In the genomic region with DNA sequence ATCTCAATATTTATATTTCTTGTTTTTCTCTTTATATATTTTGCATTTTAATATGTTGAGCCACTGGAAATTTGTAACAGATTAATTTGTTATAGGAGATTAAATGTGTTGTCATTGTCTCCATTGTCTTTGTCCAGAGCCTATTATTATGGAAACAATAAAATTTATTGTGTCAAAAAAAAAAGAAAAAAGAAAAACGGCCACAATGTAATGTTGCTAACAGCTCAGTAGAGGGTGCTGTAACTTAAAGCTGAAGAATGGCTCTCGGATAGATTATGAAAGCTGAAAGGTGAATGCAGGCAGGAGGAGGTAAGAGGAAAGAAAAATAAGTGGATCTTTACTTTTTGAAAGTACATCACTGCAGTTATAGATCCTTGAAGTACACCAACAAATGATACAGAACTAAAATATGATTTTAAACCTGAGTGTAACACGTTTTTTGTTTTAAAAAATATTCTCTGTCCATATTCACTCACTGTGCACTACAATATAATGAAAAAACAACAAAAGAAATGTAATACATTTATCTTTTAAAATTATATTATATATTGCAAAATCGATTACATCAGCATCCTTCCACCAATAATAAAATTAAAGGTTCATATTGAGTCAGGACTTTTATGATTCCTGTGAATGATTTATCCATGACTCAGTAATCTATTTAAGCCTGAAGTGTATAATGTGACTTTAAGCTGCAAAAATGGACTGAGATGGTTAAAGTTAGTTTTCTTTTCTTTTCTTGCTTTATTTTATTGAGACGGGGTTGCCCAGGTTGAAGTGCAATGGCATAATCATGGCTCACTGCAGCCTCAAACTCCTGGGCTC, we compare ENCODE assay signal across 8 cellular contexts. TPM values are rescaled to one million over a fixed set of nuclear protein-coding genes. Genes with fewer than 3 reads are reported as not detected.
A peak's percentile ranks its signal among the peaks of the same experiment; 100 is the strongest.
DNase-seq lines count a peak whose midpoint lies in the region; ATAC-seq and TF ChIP-seq lines count a peak whose summit lies in the region.
"Not testable (repeated sequence)": the region's sequence is repeated elsewhere in the genome, so short reads cannot be mapped to it uniquely, and the experiment has no call there.

No MANE protein-coding gene starts in this region.

- CTCF ChIA-PET in activated B cell treated with CpG ODN at 0.5 μM for 24 hours (lab: Charles Lee): interaction anchor here (1.1 kb wide), 1 partner anchor 346 kb away, joined by 4 read pairs; no protein-coding TSS in a partner anchor

- H3K27ac ChIP-seq in KMS-11, lower lobe of right lung: not testable (repeated sequence)
- peak overlapping the region; percentile 45 for H3K27ac ChIP-seq in epithelial cell of prostate

- not testable (repeated sequence) for H3K4me3 Mint-ChIP-seq in activated B cell treated with CpG ODN at 0.5 μM for 24 hours

- H3K27ac Mint-ChIP-seq in activated B cell treated with CpG ODN at 0.5 μM for 24 hours: not testable (repeated sequence)

- not testable (repeated sequence) for H3K9me3 Mint-ChIP-seq in activated B cell treated with CpG ODN at 0.5 μM for 24 hours

- DNase-seq in DMS53 treated with DMSO at 0.1 percent for 48 hours (lab: John Stamatoyannopoulos, UW; ENCODE audit: unreplicated experiment) (peak; percentile 21), NCI-H748 (lab: John Stamatoyannopoulos, UW; ENCODE audit: unreplicated experiment) (peak; percentile 49), superior temporal gyrus (ENCODE audit: extremely low spot score) (peak; percentile 84)
- not testable (repeated sequence) for DNase-seq in activated B cell treated with CpG ODN at 0.5 μM for 24 hours; epithelial cell of prostate (ENCODE audit: low read depth, low spot score); lower lobe of right lung

- not testable (repeated sequence) for H3K79me2 ChIP-seq in KMS-11 (ENCODE audit: insufficient read depth, low read depth)

- H3K36me3 Mint-ChIP-seq in activated B cell treated with CpG ODN at 0.5 μM for 24 hours (ENCODE audit: low read depth): not testable (repeated sequence)

- H2AFZ ChIP-seq in KMS-11 (ENCODE audit: low read depth): not testable (repeated sequence)

- TF ChIP-seq CTCF in KMS-11 (conservative IDR thresholded peaks at IDR 0.05; ENCODE audit: low read depth, low read length) (peak; percentile 54), activated B cell treated with CpG ODN at 0.5 μM for 24 hours (IDR thresholded peaks at IDR 0.05) (peak; percentile 37), lower lobe of right lung (IDR thresholded peaks at IDR 0.05) (peak; percentile 65)

- H3K4me3 ChIP-seq in KMS-11 (IDR thresholded peaks at IDR 0.05; ENCODE audit: insufficient read depth, low read depth, low read length); lower lobe of right lung: not testable (repeated sequence)

- peak; percentile 63 for ATAC-seq in GM21526 (IDR thresholded peaks at IDR 0.05; ENCODE audit: low FRiP score, unreplicated experiment)
- peak; percentile 73 for ATAC-seq in activated B cell treated with CpG ODN at 0.5 μM for 24 hours (ENCODE audit: low read depth)
- ATAC-seq in lower lobe of right lung: peak; percentile 59 to 72

- not testable (repeated sequence) for H3K4me1 Mint-ChIP-seq in activated B cell treated with CpG ODN at 0.5 μM for 24 hours

- H3K36me3 ChIP-seq in KMS-11 (ENCODE audit: insufficient read depth); lower lobe of right lung: not testable (repeated sequence)

- H3K4me2 ChIP-seq in KMS-11: not testable (repeated sequence)

- H3K27me3 ChIP-seq in KMS-11 (ENCODE audit: insufficient read depth, low read depth); lower lobe of right lung (ENCODE audit: low read depth): not testable (repeated sequence)

- H3K27me3 Mint-ChIP-seq in activated B cell treated with CpG ODN at 0.5 μM for 24 hours: peaks cover 16% of the 10 kb centered on the region

- intact Hi-C loops in activated B cell treated with CpG ODN at 0.5 μM for 24 hours (cut with micrococcal nuclease); lower lobe of right lung (cut with DNase I): not testable (repeated sequence)

- not testable (repeated sequence) for H3K9ac ChIP-seq in KMS-11

- H3K4me1 ChIP-seq in KMS-11 (ENCODE audit: low read depth, poor library complexity, severe bottlenecking); lower lobe of right lung: not testable (repeated sequence)

- H3K9me3 ChIP-seq in lower lobe of right lung: not testable (repeated sequence)

- POLR2A ChIA-PET in activated B cell treated with CpG ODN at 0.5 μM for 24 hours (lab: Charles Lee): not testable (repeated sequence)

- not testable (repeated sequence) for H4K20me1 ChIP-seq in KMS-11 (ENCODE audit: insufficient read depth)

RNA-seq across cellular contexts. Expression of a gene that starts 14.7 kb away (rescaled TPM):
- 20.2 and 22.1 TPM in 2 replicates for total RNA-seq in activated B cell treated with CpG ODN at 0.5 μM for 24 hours
- total RNA-seq in lower lobe of right lung: 49.5 TPM

RNA-seq across cellular contexts. Expression of a gene that starts 29.0 kb away (rescaled TPM):
- total RNA-seq in activated B cell treated with CpG ODN at 0.5 μM for 24 hours: not detected in 2 replicates
- not detected for total RNA-seq in lower lobe of right lung
